In genomic region chr12:104010800-104011199, GRCh38 we compare ENCODE assay signal across 1 cellular context.
TF ChIP-seq lines count a peak whose summit lies in the region.

No MANE protein-coding gene starts in this region.

TF ChIP-seq in K562, 482 proteins besides CTCF, POLR2A, EP300 and RAD21:
- TF ChIP-seq ZNF589 (CRISPR knock-in tag; IDR thresholded peaks at IDR 0.05; ENCODE audit: low read depth) (0 out of 2 replicates have a peak, but pooled peaks have one; percentile 36), ZNF584 (CRISPR knock-in tag; IDR thresholded peaks at IDR 0.05; ENCODE audit: low read depth) (0 out of 2 replicates have a peak, but pooled peaks have one; percentile 45), ZEB2 (IDR thresholded peaks at IDR 0.05) (no peak)
